ENCODE assay signal across 16 cellular contexts in genomic region chr3:157868168-157868567, GRCh38.
DNase-seq lines count a peak whose midpoint lies in the region; TF ChIP-seq lines count a peak whose summit lies in the region.
"Had no signal": no experiment of that assay in that cellular context is flagged by ENCODE, and none has a peak within 500 bp of the region (broad histone marks: within the 10 kb centered on the region; RNA-seq: fewer than 3 reads in every experiment).

No MANE protein-coding gene starts in this region.

- no peaks in the 10 kb centered on the region for H3K4me1 Mint-ChIP-seq in activated naive CD8-positive, alpha-beta T cell treated with anti-CD3 and anti-CD28 coated beads for 36 hours
- H3K4me1 Mint-ChIP-seq: IgD-negative memory B cell, T-cell had no signal

- no peaks in the 10 kb centered on the region for H3K36me3 Mint-ChIP-seq in activated naive CD8-positive, alpha-beta T cell treated with anti-CD3 and anti-CD28 coated beads for 36 hours
- H3K36me3 Mint-ChIP-seq: activated naive CD4-positive, alpha-beta T cell treated with anti-CD3 and anti-CD28 coated beads, Interleukin-2, amount 50 U/mL, for 72 hours; IgD-negative memory B cell; T-cell had no signal

- no peak overlapping the region for H3K27ac Mint-ChIP-seq in activated naive CD8-positive, alpha-beta T cell treated with anti-CD3 and anti-CD28 coated beads for 36 hours
- H3K27ac Mint-ChIP-seq: activated naive CD4-positive, alpha-beta T cell treated with anti-CD3 and anti-CD28 coated beads, Interleukin-2, amount 50 U/mL, for 72 hours; IgD-negative memory B cell; T-cell had no signal

- H3K4me1 ChIP-seq in ascending aorta (peaks cover 0 to 4% of the 10 kb centered on the region in 2 donors), sigmoid colon (no peaks in the 10 kb centered on the region)
- H3K4me1 ChIP-seq: BLaER1 had no signal

- DNase-seq in EH (ENCODE audit: low read depth) (peak; percentile 85), ascending aorta (ENCODE audit: low spot score in 2 of 2) (no peak), fibroblast of villous mesenchyme (ENCODE audit: low read depth) (peak; percentile 31), sigmoid colon (no peak), RPMI8226 (no peak), GF-D8 (lab: John Stamatoyannopoulos, UW) (no peak), NCI-H510A treated with DMSO at 0.1 percent for 48 hours (lab: John Stamatoyannopoulos, UW) (no peak)
- no peak for DNase-seq in activated naive CD8-positive, alpha-beta T cell treated with anti-CD3 and anti-CD28 coated beads for 36 hours
- DNase-seq: cortex of kidney, NCI-H226, ovary, T-cell, trophoblast cell had no signal

- intact Hi-C loops in ascending aorta (cut with DNase I) (loop anchor here (5.0 kb wide), 1 partner anchor 81 kb away; no protein-coding TSS in a partner anchor), sigmoid colon (cut with DNase I) (no loop called here)

- H3K4me3 Mint-ChIP-seq in activated naive CD8-positive, alpha-beta T cell treated with anti-CD3 and anti-CD28 coated beads for 36 hours: no peak overlapping the region
- H3K4me3 Mint-ChIP-seq: T-cell had no signal

- TF ChIP-seq POLR2A in sigmoid colon (IDR thresholded peaks at IDR 0.05): no peak

- no peaks in the 10 kb centered on the region for H3K27me3 Mint-ChIP-seq in activated naive CD8-positive, alpha-beta T cell treated with anti-CD3 and anti-CD28 coated beads for 36 hours
- H3K27me3 Mint-ChIP-seq: IgD-negative memory B cell, T-cell had no signal

- H3K27ac ChIP-seq in ascending aorta (peak overlapping the region; percentile 65 to 84), sigmoid colon (peak overlapping the region; percentile 25 to 42 (median 32))
- H3K27ac ChIP-seq: BLaER1, ovary had no signal

- H3K4me3 ChIP-seq in ascending aorta (no peak overlapping the region), fibroblast of villous mesenchyme (ENCODE audit: low read depth, low read length) (no peak overlapping the region), sigmoid colon (no peak overlapping the region)
- H3K4me3 ChIP-seq: BLaER1, ovary had no signal

- no peak for TF ChIP-seq EP300 in sigmoid colon (IDR thresholded peaks at IDR 0.05)

- WGBS in sigmoid colon, 2 donors: 77 to 80% methylated on average over 1 of the region's 1 CpG

- H3K9me3 Mint-ChIP-seq in activated naive CD8-positive, alpha-beta T cell treated with anti-CD3 and anti-CD28 coated beads for 36 hours: no peaks in the 10 kb centered on the region
- H3K9me3 Mint-ChIP-seq: activated naive CD4-positive, alpha-beta T cell treated with anti-CD3 and anti-CD28 coated beads, Interleukin-2, amount 50 U/mL, for 72 hours; IgD-negative memory B cell; T-cell had no signal

- TF ChIP-seq CTCF in ascending aorta (IDR thresholded peaks at IDR 0.05) (no peak), fibroblast of villous mesenchyme (IDR thresholded peaks at IDR 0.05; ENCODE audit: insufficient read depth, low read depth, low read length) (no peak), sigmoid colon (IDR thresholded peaks at IDR 0.05) (no peak)

- H3K27me3 ChIP-seq in ascending aorta (no peaks in the 10 kb centered on the region), sigmoid colon (no peaks in the 10 kb centered on the region)
- H3K27me3 ChIP-seq: BLaER1, ovary had no signal

- H3K9me3 ChIP-seq in ascending aorta: no peaks in the 10 kb centered on the region
- no peaks in the 10 kb centered on the region for H3K9me3 ChIP-seq in sigmoid colon
- H3K9me3 ChIP-seq: BLaER1, ovary had no signal

- H3K36me3 ChIP-seq in ascending aorta (no peaks in the 10 kb centered on the region), sigmoid colon (no peaks in the 10 kb centered on the region)
- H3K36me3 ChIP-seq: BLaER1, ovary had no signal

Comparison
In these comparisons a context has a peak if more than half of its experiments do, and no peak if none do; other contexts are left out.
1. DNase-seq: peak in EH (single experiment) and fibroblast of villous mesenchyme (single experiment); none in ascending aorta (0 of 2), sigmoid colon (single experiment), RPMI8226 (single experiment), GF-D8 (single experiment), NCI-H510A treated with DMSO at 0.1 percent for 48 hours (single experiment) and activated naive CD8-positive, alpha-beta T cell treated with anti-CD3 and anti-CD28 coated beads for 36 hours (single experiment).